1 cellular context compared by ENCODE assay signal in genomic region chr5:175317872-175318271, GRCh38.
TF ChIP-seq lines count a peak whose summit lies in the region.

No MANE protein-coding gene starts in this region.

TF ChIP-seq in HepG2, 621 proteins besides CTCF, POLR2A, EP300 and RAD21 (continued from another document):
- TF ChIP-seq DBP (CRISPR knock-in tag; IDR thresholded peaks at IDR 0.05; ENCODE audit: not compliant biosample characterization) = no peak
- TF ChIP-seq JUN (CRISPR knock-in tag; IDR thresholded peaks at IDR 0.05) = no peak
- no peak for TF ChIP-seq GLI4 (CRISPR knock-in tag; IDR thresholded peaks at IDR 0.05; ENCODE audit: borderline replicate concordance)
- no peak for TF ChIP-seq EHMT2 (IDR thresholded peaks at IDR 0.05; ENCODE audit: borderline replicate concordance, low read depth, low read length)
- TF ChIP-seq RCOR2 (CRISPR knock-in tag; IDR thresholded peaks at IDR 0.05) = no peak
- no peak for TF ChIP-seq ZNF318 (CRISPR knock-in tag; IDR thresholded peaks at IDR 0.05)
TF ChIP-seq in HepG2: peak in this region for 0.
